1 cellular context compared by ENCODE assay signal in genomic region chr1:11908139-11909021, GRCh38.
A peak's percentile ranks its signal among the peaks of the same experiment; 100 is the strongest.
TF ChIP-seq lines count a peak whose summit lies in the region.

No MANE protein-coding gene starts in this region.

TF ChIP-seq in K562, 482 proteins besides CTCF, POLR2A, EP300 and RAD21 (continued from another document and continues in another):
- TF ChIP-seq, protein P1, sequence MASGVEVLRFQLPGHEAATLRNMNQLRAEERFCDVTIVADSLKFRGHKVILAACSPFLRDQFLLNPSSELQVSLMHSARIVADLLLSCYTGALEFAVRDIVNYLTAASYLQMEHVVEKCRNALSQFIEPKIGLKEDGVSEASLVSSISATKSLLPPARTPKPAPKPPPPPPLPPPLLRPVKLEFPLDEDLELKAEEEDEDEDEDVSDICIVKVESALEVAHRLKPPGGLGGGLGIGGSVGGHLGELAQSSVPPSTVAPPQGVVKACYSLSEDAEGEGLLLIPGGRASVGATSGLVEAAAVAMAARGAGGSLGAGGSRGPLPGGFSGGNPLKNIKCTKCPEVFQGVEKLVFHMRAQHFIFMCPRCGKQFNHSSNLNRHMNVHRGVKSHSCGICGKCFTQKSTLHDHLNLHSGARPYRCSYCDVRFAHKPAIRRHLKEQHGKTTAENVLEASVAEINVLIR (CRISPR knock-in tag; IDR thresholded peaks at IDR 0.05), result peak; percentile 76
- peak; percentile 74; the same call in 1 of the 2 replicates for TF ChIP-seq FOXJ2 (tag; IDR thresholded peaks at IDR 0.05)
- no peak for TF ChIP-seq MCM5 (IDR thresholded peaks at IDR 0.05; ENCODE audit: low read depth)
- TF ChIP-seq COPS2 (conservative IDR thresholded peaks at IDR 0.05), result no peak
- no peak for TF ChIP-seq ZNF124 (CRISPR knock-in tag; IDR thresholded peaks at IDR 0.05)
- TF ChIP-seq MXI1 (IDR thresholded peaks at IDR 0.05; ENCODE audit: low read depth, low read length), result peak; percentile 91
- no peak for TF ChIP-seq GTF2B (IDR thresholded peaks at IDR 0.05; ENCODE audit: extremely low read depth, insufficient read length)
- peak; percentile 90 for TF ChIP-seq LEF1 (IDR thresholded peaks at IDR 0.05)
- peak; percentile 36 for TF ChIP-seq SIRT6 (IDR thresholded peaks at IDR 0.05; ENCODE audit: low read depth, low read length)
- TF ChIP-seq DIDO1 (tag; IDR thresholded peaks at IDR 0.05; ENCODE audit: low read depth), result no peak; the same call in 1 of the 2 replicates
- peak; percentile 70; the same call in 1 of the 2 replicates for TF ChIP-seq L3MBTL2 (IDR thresholded peaks at IDR 0.05)
- TF ChIP-seq, protein P2, sequence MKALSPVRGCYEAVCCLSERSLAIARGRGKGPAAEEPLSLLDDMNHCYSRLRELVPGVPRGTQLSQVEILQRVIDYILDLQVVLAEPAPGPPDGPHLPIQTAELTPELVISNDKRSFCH (CRISPR knock-in tag; IDR thresholded peaks at IDR 0.05), result 0 out of 2 replicates have a peak, but pooled peaks have one; percentile 54
- TF ChIP-seq, protein P2 (tag; IDR thresholded peaks at IDR 0.05), result peak; percentile 92
- peak; percentile 99 for TF ChIP-seq NR2F6 (CRISPR knock-in tag; IDR thresholded peaks at IDR 0.05)
- TF ChIP-seq ILK (tag; IDR thresholded peaks at IDR 0.05; ENCODE audit: borderline replicate concordance, low read depth), result peak; percentile 71
- peak; percentile 19 for TF ChIP-seq POU5F1 (IDR thresholded peaks at IDR 0.05; ENCODE audit: borderline replicate concordance, low read depth, low read length, partially characterized antibody)
- peak; percentile 99 for TF ChIP-seq ZNF696 (CRISPR knock-in tag; conservative IDR thresholded peaks at IDR 0.05)
- TF ChIP-seq ZNF184 (CRISPR knock-in tag; IDR thresholded peaks at IDR 0.05), result no peak
- TF ChIP-seq, protein P3, sequence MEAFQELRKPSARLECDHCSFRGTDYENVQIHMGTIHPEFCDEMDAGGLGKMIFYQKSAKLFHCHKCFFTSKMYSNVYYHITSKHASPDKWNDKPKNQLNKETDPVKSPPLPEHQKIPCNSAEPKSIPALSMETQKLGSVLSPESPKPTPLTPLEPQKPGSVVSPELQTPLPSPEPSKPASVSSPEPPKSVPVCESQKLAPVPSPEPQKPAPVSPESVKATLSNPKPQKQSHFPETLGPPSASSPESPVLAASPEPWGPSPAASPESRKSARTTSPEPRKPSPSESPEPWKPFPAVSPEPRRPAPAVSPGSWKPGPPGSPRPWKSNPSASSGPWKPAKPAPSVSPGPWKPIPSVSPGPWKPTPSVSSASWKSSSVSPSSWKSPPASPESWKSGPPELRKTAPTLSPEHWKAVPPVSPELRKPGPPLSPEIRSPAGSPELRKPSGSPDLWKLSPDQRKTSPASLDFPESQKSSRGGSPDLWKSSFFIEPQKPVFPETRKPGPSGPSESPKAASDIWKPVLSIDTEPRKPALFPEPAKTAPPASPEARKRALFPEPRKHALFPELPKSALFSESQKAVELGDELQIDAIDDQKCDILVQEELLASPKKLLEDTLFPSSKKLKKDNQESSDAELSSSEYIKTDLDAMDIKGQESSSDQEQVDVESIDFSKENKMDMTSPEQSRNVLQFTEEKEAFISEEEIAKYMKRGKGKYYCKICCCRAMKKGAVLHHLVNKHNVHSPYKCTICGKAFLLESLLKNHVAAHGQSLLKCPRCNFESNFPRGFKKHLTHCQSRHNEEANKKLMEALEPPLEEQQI (IDR thresholded peaks at IDR 0.05), result peak; percentile 93
- TF ChIP-seq MXD1 (CRISPR knock-in tag; IDR thresholded peaks at IDR 0.05; ENCODE audit: borderline replicate concordance, poor library complexity, severe bottlenecking), result peak; percentile 28
- peak; percentile 95 for TF ChIP-seq SOX6 (IDR thresholded peaks at IDR 0.05)
- no peak for TF ChIP-seq THRA (IDR thresholded peaks at IDR 0.05)
- TF ChIP-seq E2F5 (CRISPR knock-in tag; IDR thresholded peaks at IDR 0.05), result peak; percentile 97
- TF ChIP-seq ETS2 (tag; IDR thresholded peaks at IDR 0.05; ENCODE audit: borderline replicate concordance, poor library complexity, severe bottlenecking), result no peak
- peak; percentile 93 for TF ChIP-seq ZBTB43 (CRISPR knock-in tag; IDR thresholded peaks at IDR 0.05)
- no peak for TF ChIP-seq PBX2 (CRISPR knock-in tag; IDR thresholded peaks at IDR 0.05; ENCODE audit: low read depth)
- peak; percentile 66; the same call in 1 of the 2 replicates for TF ChIP-seq PBX2 (tag; conservative IDR thresholded peaks at IDR 0.05; ENCODE audit: low read depth)
- TF ChIP-seq ZNF175 (CRISPR knock-in tag; IDR thresholded peaks at IDR 0.05; ENCODE audit: low read depth), result peak; percentile 93
- peak; percentile 5; the same call in 1 of the 2 replicates for TF ChIP-seq PHB2 (IDR thresholded peaks at IDR 0.05; ENCODE audit: low read depth)
- no peak for TF ChIP-seq YBX1 (IDR thresholded peaks at IDR 0.05)
- TF ChIP-seq KLF1 (tag; IDR thresholded peaks at IDR 0.05), result peak; percentile 10; the same call in 1 of the 2 replicates
- TF ChIP-seq SIX5 (IDR thresholded peaks at IDR 0.05; ENCODE audit: borderline replicate concordance in 1 of 2, insufficient read depth in 1 of 2, low read depth in 1 of 2, low read length in 2 of 2), result peak in 1 of 2 experiments; percentile 24; a peak in 3 of 4 replicates
- TF ChIP-seq TEAD4 (IDR thresholded peaks at IDR 0.05; ENCODE audit: low read length), result peak; percentile 91
- peak; percentile 94 for TF ChIP-seq TEAD4 (CRISPR knock-in tag; IDR thresholded peaks at IDR 0.05; ENCODE audit: borderline replicate concordance)
- TF ChIP-seq, protein P4, sequence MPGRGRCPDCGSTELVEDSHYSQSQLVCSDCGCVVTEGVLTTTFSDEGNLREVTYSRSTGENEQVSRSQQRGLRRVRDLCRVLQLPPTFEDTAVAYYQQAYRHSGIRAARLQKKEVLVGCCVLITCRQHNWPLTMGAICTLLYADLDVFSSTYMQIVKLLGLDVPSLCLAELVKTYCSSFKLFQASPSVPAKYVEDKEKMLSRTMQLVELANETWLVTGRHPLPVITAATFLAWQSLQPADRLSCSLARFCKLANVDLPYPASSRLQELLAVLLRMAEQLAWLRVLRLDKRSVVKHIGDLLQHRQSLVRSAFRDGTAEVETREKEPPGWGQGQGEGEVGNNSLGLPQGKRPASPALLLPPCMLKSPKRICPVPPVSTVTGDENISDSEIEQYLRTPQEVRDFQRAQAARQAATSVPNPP (IDR thresholded peaks at IDR 0.05; ENCODE audit: borderline replicate concordance, insufficient read depth, insufficient read length), result no peak
- peak; percentile 98 for TF ChIP-seq THAP7 (CRISPR knock-in tag; IDR thresholded peaks at IDR 0.05)
- TF ChIP-seq SRF (CRISPR knock-in tag; IDR thresholded peaks at IDR 0.05), result peak in 1 of 2 experiments; percentile 99; a peak in 2 of 4 replicates
- TF ChIP-seq RCOR1 (IDR thresholded peaks at IDR 0.05; ENCODE audit: borderline replicate concordance in 1 of 2, low read depth in 2 of 2, low read length in 2 of 2), result peak in 1 of 2 experiments; percentile 66; a peak in 3 of 4 replicates
- peak; percentile 81; the same call in 1 of the 2 replicates for TF ChIP-seq ZBTB1 (CRISPR knock-in tag; IDR thresholded peaks at IDR 0.05; ENCODE audit: borderline replicate concordance, low read depth)
- TF ChIP-seq PCBP2 (IDR thresholded peaks at IDR 0.05; ENCODE audit: low read depth, low read length, poor library complexity, severe bottlenecking), result no peak
- peak; percentile 79 to 81 for TF ChIP-seq KDM1A (IDR thresholded peaks at IDR 0.05)
- TF ChIP-seq OTX1 (CRISPR knock-in tag; IDR thresholded peaks at IDR 0.05), result peak; percentile 100
- TF ChIP-seq ILF3 (IDR thresholded peaks at IDR 0.05; ENCODE audit: borderline replicate concordance), result peak; percentile 100
- peak; percentile 97 for TF ChIP-seq ZNF347 (CRISPR knock-in tag; IDR thresholded peaks at IDR 0.05; ENCODE audit: low read depth)
- TF ChIP-seq, protein P5, sequence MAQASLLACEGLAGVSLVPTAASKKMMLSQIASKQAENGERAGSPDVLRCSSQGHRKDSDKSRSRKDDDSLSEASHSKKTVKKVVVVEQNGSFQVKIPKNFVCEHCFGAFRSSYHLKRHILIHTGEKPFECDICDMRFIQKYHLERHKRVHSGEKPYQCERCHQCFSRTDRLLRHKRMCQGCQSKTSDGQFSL (CRISPR knock-in tag; IDR thresholded peaks at IDR 0.05), result peak; percentile 88; the same call in 1 of the 2 replicates
- TF ChIP-seq, protein P5 (tag; IDR thresholded peaks at IDR 0.05), result no peak; a peak in 1 of 4 replicates
- TF ChIP-seq TFAM (CRISPR knock-in tag; conservative IDR thresholded peaks at IDR 0.05), result no peak
- TF ChIP-seq SIN3B (IDR thresholded peaks at IDR 0.05; ENCODE audit: low read depth), result peak; percentile 42; the same call in 1 of the 2 replicates
- TF ChIP-seq NRF1 (conservative IDR thresholded peaks at IDR 0.05 in 1 of 2, IDR thresholded peaks at IDR 0.05 in 1 of 2), result peak; percentile 66 to 68; a peak in 3 of 4 replicates
